ENCODE assay signal across 27 cellular contexts in the genomic region with DNA sequence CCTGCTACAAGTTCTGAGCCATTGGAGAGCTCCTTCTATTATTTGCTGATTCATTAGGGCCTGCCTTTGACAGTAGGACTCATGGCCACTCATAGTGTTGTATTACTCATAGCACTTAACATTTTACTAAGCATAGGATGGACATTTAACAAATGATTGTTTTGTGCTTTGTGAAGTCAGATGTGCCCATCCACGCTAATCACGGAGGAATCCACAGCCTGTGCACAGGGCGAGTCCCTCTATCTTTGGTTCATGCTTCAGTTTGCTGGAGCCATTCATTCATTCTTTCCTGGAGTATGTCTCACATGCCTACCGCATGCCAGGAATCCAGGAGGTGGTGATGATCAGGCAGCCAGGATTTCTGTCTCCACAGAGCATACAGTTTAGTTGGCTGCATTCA.
DNase-seq lines count a peak whose midpoint lies in the region; ATAC-seq, FAIRE-seq and TF ChIP-seq lines count a peak whose summit lies in the region.
"Had no signal": no experiment of that assay in that cellular context is flagged by ENCODE, and none has a peak within 500 bp of the region (broad histone marks: within the 10 kb centered on the region; RNA-seq: fewer than 3 reads in every experiment).

No MANE protein-coding gene starts in this region.

- H3K27me3 Mint-ChIP-seq in astrocyte (ENCODE audit: low read depth, unreplicated experiment), result peaks cover 2% of the 10 kb centered on the region
- H3K27me3 Mint-ChIP-seq: central memory CD8-positive, alpha-beta T cell had no signal

- peak; percentile 90 for FAIRE-seq in astrocyte (lab: Jason Lieb, UNC)
- FAIRE-seq: A204.1, frontal cortex, islet of Langerhans had no signal

- H3K9me3 ChIP-seq in astrocyte (ENCODE audit: insufficient read depth, low read depth, low read length), result no peaks in the 10 kb centered on the region
- H3K9me3 ChIP-seq: BLaER1, tibial nerve had no signal

- peaks cover 9% of the 10 kb centered on the region for H3K4me1 ChIP-seq in astrocyte (ENCODE audit: insufficient read depth, low read length)
- H3K4me1 ChIP-seq: BLaER1, tibial nerve had no signal

- peak overlapping the region; percentile 54 for H3K27ac Mint-ChIP-seq in astrocyte (ENCODE audit: unreplicated experiment)
- H3K27ac Mint-ChIP-seq: activated CD4-positive, alpha-beta T cell treated with anti-CD3 and anti-CD28 coated beads, Interleukin-2, amount 10 ng/mL, durations not matched to agents 24 days and 14 days; activated naive CD4-positive, alpha-beta T cell treated with anti-CD3 and anti-CD28 coated beads, Interleukin-2, amount 10 ng/mL, durations not matched to agents 7 days and 5 days had no signal

- ATAC-seq in HG02885 (IDR thresholded peaks at IDR 0.05; ENCODE audit: poor library complexity, unreplicated experiment), result no peak

- H3K4me1 Mint-ChIP-seq in astrocyte (ENCODE audit: low read depth, unreplicated experiment), result peaks cover 24% of the 10 kb centered on the region
- H3K4me1 Mint-ChIP-seq: activated CD4-positive, alpha-beta T cell treated with anti-CD3 and anti-CD28 coated beads, Interleukin-2, amount 10 ng/mL, durations not matched to agents 24 days and 14 days; activated naive CD4-positive, alpha-beta T cell treated with anti-CD3 and anti-CD28 coated beads, Interleukin-2, amount 10 ng/mL, durations not matched to agents 7 days and 5 days; central memory CD8-positive, alpha-beta T cell had no signal

- H3K79me2 ChIP-seq in astrocyte (ENCODE audit: insufficient read depth, low read length), result no peaks in the 10 kb centered on the region

- H3K36me3 Mint-ChIP-seq in astrocyte (ENCODE audit: low read depth, unreplicated experiment), result no peaks in the 10 kb centered on the region
- H3K36me3 Mint-ChIP-seq: activated naive CD4-positive, alpha-beta T cell treated with anti-CD3 and anti-CD28 coated beads, Interleukin-2, amount 10 ng/mL, durations not matched to agents 7 days and 5 days had no signal

- no peak overlapping the region for H2AFZ ChIP-seq in astrocyte (ENCODE audit: low read depth, low read length)

- no peaks in the 10 kb centered on the region for H3K36me3 ChIP-seq in astrocyte (ENCODE audit: insufficient read depth, low read length)
- H3K36me3 ChIP-seq: BLaER1, tibial nerve had no signal

- H3K4me2 ChIP-seq in astrocyte (ENCODE audit: low read length), result peak overlapping the region; percentile 1
- H3K4me2 ChIP-seq: BLaER1 had no signal

- no peak overlapping the region for H3K27ac ChIP-seq in astrocyte (ENCODE audit: low read depth, low read length)
- H3K27ac ChIP-seq: BLaER1, tibial nerve had no signal

- DNase-seq in A172 (ENCODE audit: low spot score), result peak; percentile 2
- peak; percentile 70 for DNase-seq in HT1080 (ENCODE audit: low read depth)
- peak; percentile 77 for DNase-seq in astrocyte (ENCODE audit: low read depth)
- peak; percentile 90 for DNase-seq in kidney tubule cell (ENCODE audit: low spot score)
- no peak for DNase-seq in NCI-H345 treated with DMSO at 0.1 percent for 48 hours (lab: John Stamatoyannopoulos, UW; ENCODE audit: unreplicated experiment)
- no peak for DNase-seq in CD1c-positive myeloid dendritic cell (ENCODE audit: extremely low spot score)
- no peak for DNase-seq in NCI-H146 treated with DMSO at 0.1 percent for 48 hours (lab: John Stamatoyannopoulos, UW; ENCODE audit: unreplicated experiment)
- DNase-seq: activated CD4-positive, alpha-beta T cell treated with anti-CD3 and anti-CD28 coated beads, Interleukin-2, amount 10 ng/mL, durations not matched to agents 24 days and 14 days; activated naive CD4-positive, alpha-beta T cell treated with anti-CD3 and anti-CD28 coated beads, Interleukin-2, amount 10 ng/mL, durations not matched to agents 7 days and 5 days; amygdala; Calu3; erythroblast; MV-4-11; NCI-H1930; NCI-H446 treated with DMSO at 0.1 percent for 48 hours; OCI-M1; SHP77; stimulated activated CD4-positive, alpha-beta T cell treated with anti-CD3 and anti-CD28 coated beads, Interleukin-4, amount 100 ng/mL, for 1 hour; stimulated activated naive CD4-positive, alpha-beta T cell treated with Interleukin-2 at 50 U/mL for 16 hours; T-helper 1 cell had no signal

- peaks cover 2% of the 10 kb centered on the region for H3K9me3 Mint-ChIP-seq in astrocyte (ENCODE audit: unreplicated experiment)
- H3K9me3 Mint-ChIP-seq: activated CD4-positive, alpha-beta T cell treated with anti-CD3 and anti-CD28 coated beads, Interleukin-2, amount 10 ng/mL, durations not matched to agents 24 days and 14 days; activated naive CD4-positive, alpha-beta T cell treated with anti-CD3 and anti-CD28 coated beads, Interleukin-2, amount 10 ng/mL, durations not matched to agents 7 days and 5 days; central memory CD8-positive, alpha-beta T cell had no signal

- TF ChIP-seq CTCF in astrocyte (IDR thresholded peaks at IDR 0.05; ENCODE audit: insufficient read depth, low read depth, low read length), result no peak

- H3K4me3 Mint-ChIP-seq in astrocyte (ENCODE audit: unreplicated experiment), result no peak overlapping the region
- H3K4me3 Mint-ChIP-seq: activated CD4-positive, alpha-beta T cell treated with anti-CD3 and anti-CD28 coated beads, Interleukin-2, amount 10 ng/mL, durations not matched to agents 24 days and 14 days; activated naive CD4-positive, alpha-beta T cell treated with anti-CD3 and anti-CD28 coated beads, Interleukin-2, amount 10 ng/mL, durations not matched to agents 7 days and 5 days; central memory CD8-positive, alpha-beta T cell had no signal

- no peak overlapping the region for H3K4me3 ChIP-seq in astrocyte (ENCODE audit: insufficient read depth, low read depth, low read length)
- H3K4me3 ChIP-seq: BLaER1, tibial nerve had no signal

- H3K27me3 ChIP-seq in astrocyte (ENCODE audit: insufficient read depth, low read length), result no peaks in the 10 kb centered on the region
- H3K27me3 ChIP-seq: tibial nerve had no signal

- H3K9ac ChIP-seq in astrocyte (ENCODE audit: low read length), result no peak overlapping the region
- H3K9ac ChIP-seq: BLaER1 had no signal

- no peaks in the 10 kb centered on the region for H4K20me1 ChIP-seq in astrocyte (ENCODE audit: insufficient read depth, low read length)
- H4K20me1 ChIP-seq: BLaER1 had no signal

Comparison
In these comparisons a context has a peak if more than half of its experiments do, and no peak if none do; other contexts are left out.
1. DNase-seq: peak in A172 (single experiment), HT1080 (single experiment), astrocyte (single experiment) and kidney tubule cell (single experiment); none in NCI-H345 treated with DMSO at 0.1 percent for 48 hours (single experiment), CD1c-positive myeloid dendritic cell (single experiment) and NCI-H146 treated with DMSO at 0.1 percent for 48 hours (single experiment).